13 cellular contexts compared by ENCODE assay signal in genomic region chr17:418421-418751, GRCh38. TPM values are rescaled to one million over a fixed set of nuclear protein-coding genes. Genes with fewer than 3 reads are reported as not detected.
DNase-seq lines count a peak whose midpoint lies in the region; ATAC-seq, FAIRE-seq and TF ChIP-seq lines count a peak whose summit lies in the region.
"Had no signal": no experiment of that assay in that cellular context is flagged by ENCODE, and none has a peak within 500 bp of the region (broad histone marks: within the 10 kb centered on the region; RNA-seq: fewer than 3 reads in every experiment).

No MANE protein-coding gene starts in this region.

- CTCF ChIA-PET in Caco-2 (lab: Charles Lee): no interaction called here

- H3K36me3 Mint-ChIP-seq in Caco-2 (ENCODE audit: insufficient read depth, unreplicated experiment): no peaks in the 10 kb centered on the region
- H3K36me3 Mint-ChIP-seq in activated T-helper 1 cell treated with anti-CD3 and anti-CD28 coated beads, Interleukin-12 subunit alpha, Interleukin-12 subunit beta, Interleukin-2, Interleukin-4 antibody, amounts not matched to agents 30 ng/mL and 10 ng/mL and 1 ng/mL, durations not matched to agents 14 hours and 24 hours and 36 hours (ENCODE audit: low read depth): peaks cover 19% of the 10 kb centered on the region
- H3K36me3 Mint-ChIP-seq in naive thymus-derived CD8-positive, alpha-beta T cell: peaks cover 0 to 2% (median 0%) of the 10 kb centered on the region in 3 donors

- no peak for FAIRE-seq in H54 (lab: Jason Lieb, UNC)
- FAIRE-seq: endometrium had no signal

- 80 to 82% methylated on average over 8 of the region's 8 CpGs for WGBS in aorta, 2 donors

- POLR2A ChIA-PET in Caco-2 (lab: Charles Lee): no interaction called here
- POLR2A ChIA-PET in naive thymus-derived CD8-positive, alpha-beta T cell (lab: Charles Lee): interaction anchor here (0.7 to 5.7 kb wide), 3 partner anchors 24 to 82 kb away, joined by 3 to 46 read pairs (median 16); no protein-coding TSS in a partner anchor

- peaks cover 8% of the 10 kb centered on the region; the same call in 1 of the 2 replicates for H3K9me3 ChIP-seq in Caco-2
- peaks cover 2% of the 10 kb centered on the region for H3K9me3 ChIP-seq in aorta (ENCODE audit: control insufficient read depth, low read length)

- DNase-seq in Caco-2 (no peak), T-helper 1 cell (peak in 4 of 5 donors; percentile 35 to 82 (median 45)), aorta (no peak), H54 (ENCODE audit: insufficient read length, low spot score) (no peak), H4 (ENCODE audit: low spot score) (no peak), NCI-H1417 (lab: John Stamatoyannopoulos, UW) (no peak)
- peak; percentile 56 for DNase-seq in activated T-helper 1 cell treated with anti-CD3 and anti-CD28 coated beads, Interleukin-12 subunit alpha, Interleukin-12 subunit beta, Interleukin-2, Interleukin-4 antibody, amounts not matched to agents 30 ng/mL and 10 ng/mL and 1 ng/mL, durations not matched to agents 14 hours and 24 hours and 36 hours (ENCODE audit: low spot score)
- peak in 8 of 10 donors; percentile 54 to 78 (median 69) for DNase-seq in naive thymus-derived CD8-positive, alpha-beta T cell
- DNase-seq: amygdala, NCI-H1436 had no signal

- H3K27me3 Mint-ChIP-seq in Caco-2 (ENCODE audit: insufficient read depth, unreplicated experiment): no peaks in the 10 kb centered on the region
- no peaks in the 10 kb centered on the region for H3K27me3 Mint-ChIP-seq in activated T-helper 1 cell treated with anti-CD3 and anti-CD28 coated beads, Interleukin-12 subunit alpha, Interleukin-12 subunit beta, Interleukin-2, Interleukin-4 antibody, amounts not matched to agents 30 ng/mL and 10 ng/mL and 1 ng/mL, durations not matched to agents 14 hours and 24 hours and 36 hours (ENCODE audit: insufficient read depth)
- no peaks in the 10 kb centered on the region for H3K27me3 Mint-ChIP-seq in naive thymus-derived CD8-positive, alpha-beta T cell

- H3K36me3 ChIP-seq in Caco-2 (ENCODE audit: control insufficient read depth, insufficient read depth, low read length): no peaks in the 10 kb centered on the region
- H3K36me3 ChIP-seq in aorta (ENCODE audit: control insufficient read depth in 1 of 2, insufficient read depth in 2 of 2, low read length in 1 of 2): no peaks in the 10 kb centered on the region

- BruUV-seq in Caco-2 (replicated peaks; lab: Mats Ljungman, UMichigan): no TSS peak

- H3K4me3 ChIP-seq in Caco-2 (ENCODE audit: low read depth, low read length): no peak overlapping the region
- H3K4me3 ChIP-seq in aorta (ENCODE audit: low read length in 2 of 2): no peak overlapping the region
- H3K4me3 ChIP-seq: smooth muscle cell had no signal

- H3K27ac Mint-ChIP-seq in Caco-2 (ENCODE audit: unreplicated experiment): peak overlapping the region; percentile 7
- peak overlapping the region; percentile 100 for H3K27ac Mint-ChIP-seq in activated T-helper 1 cell treated with anti-CD3 and anti-CD28 coated beads, Interleukin-12 subunit alpha, Interleukin-12 subunit beta, Interleukin-2, Interleukin-4 antibody, amounts not matched to agents 30 ng/mL and 10 ng/mL and 1 ng/mL, durations not matched to agents 14 hours and 24 hours and 36 hours
- peak overlapping the region; percentile 83 to 99 (median 96) for H3K27ac Mint-ChIP-seq in naive thymus-derived CD8-positive, alpha-beta T cell

- no peak for TF ChIP-seq POLR2A in H54 (IDR thresholded peaks at IDR 0.05; ENCODE audit: low read depth, low read length)

- no peak overlapping the region for H3K27ac ChIP-seq in aorta (ENCODE audit: low read depth in 1 of 2, low read length in 2 of 2)
- H3K27ac ChIP-seq: C4-2B had no signal

- TF ChIP-seq CTCF in Caco-2 (IDR thresholded peaks at IDR 0.05; ENCODE audit: insufficient read depth in 1 of 2, low read depth in 1 of 2, low read length in 1 of 2, severe bottlenecking in 1 of 2, unreplicated experiment in 1 of 2): no peak

- peaks cover 11% of the 10 kb centered on the region for H3K9me3 Mint-ChIP-seq in Caco-2 (ENCODE audit: unreplicated experiment)
- H3K9me3 Mint-ChIP-seq in activated T-helper 1 cell treated with anti-CD3 and anti-CD28 coated beads, Interleukin-12 subunit alpha, Interleukin-12 subunit beta, Interleukin-2, Interleukin-4 antibody, amounts not matched to agents 30 ng/mL and 10 ng/mL and 1 ng/mL, durations not matched to agents 14 hours and 24 hours and 36 hours: peaks cover 6% of the 10 kb centered on the region
- no peaks in the 10 kb centered on the region for H3K9me3 Mint-ChIP-seq in naive thymus-derived CD8-positive, alpha-beta T cell

- H3K27me3 ChIP-seq in Caco-2 (replicated peaks; ENCODE audit: control insufficient read depth, insufficient read depth, low read length) (no peaks in the 10 kb centered on the region), aorta (ENCODE audit: control insufficient read depth in 1 of 2, insufficient read depth in 2 of 2, low read length in 1 of 2) (peaks cover 0 to under 1% of the 10 kb centered on the region in 2 donors)

- intact Hi-C loops in Caco-2 (cut with micrococcal nuclease; ENCODE audit: unreplicated experiment) (no loop called here), aorta (cut with DNase I) (no loop called here)
- intact Hi-C loops in activated T-helper 1 cell treated with anti-CD3 and anti-CD28 coated beads, Interleukin-12 subunit alpha, Interleukin-12 subunit beta, Interleukin-2, Interleukin-4 antibody, amounts not matched to agents 30 ng/mL and 10 ng/mL and 1 ng/mL, durations not matched to agents 14 hours and 24 hours and 36 hours (cut with micrococcal nuclease): no loop called here

- H3K4me3 Mint-ChIP-seq in Caco-2 (ENCODE audit: unreplicated experiment): no peak overlapping the region
- peak overlapping the region; percentile 77 for H3K4me3 Mint-ChIP-seq in activated T-helper 1 cell treated with anti-CD3 and anti-CD28 coated beads, Interleukin-12 subunit alpha, Interleukin-12 subunit beta, Interleukin-2, Interleukin-4 antibody, amounts not matched to agents 30 ng/mL and 10 ng/mL and 1 ng/mL, durations not matched to agents 14 hours and 24 hours and 36 hours
- H3K4me3 Mint-ChIP-seq in naive thymus-derived CD8-positive, alpha-beta T cell: peak overlapping the region; percentile 55 to 92 (median 84)

- peak; percentile 74 to 81 for ATAC-seq in naive thymus-derived CD8-positive, alpha-beta T cell
- no peak for ATAC-seq in aorta (ENCODE audit: low FRiP score)

- H3K4me1 Mint-ChIP-seq in Caco-2 (ENCODE audit: low read depth, unreplicated experiment): peaks cover 7% of the 10 kb centered on the region
- H3K4me1 Mint-ChIP-seq in activated T-helper 1 cell treated with anti-CD3 and anti-CD28 coated beads, Interleukin-12 subunit alpha, Interleukin-12 subunit beta, Interleukin-2, Interleukin-4 antibody, amounts not matched to agents 30 ng/mL and 10 ng/mL and 1 ng/mL, durations not matched to agents 14 hours and 24 hours and 36 hours (ENCODE audit: low read depth): peaks cover 72% of the 10 kb centered on the region
- H3K4me1 Mint-ChIP-seq in naive thymus-derived CD8-positive, alpha-beta T cell: peaks cover 47 to 86% (median 73%) of the 10 kb centered on the region in 4 donors

- H3K4me1 ChIP-seq in Caco-2 (peaks cover 18% of the 10 kb centered on the region; the same call in 1 of the 2 replicates), aorta (ENCODE audit: control insufficient read depth in 1 of 2, insufficient read depth in 2 of 2, low read length in 2 of 2) (no peaks in the 10 kb centered on the region)

RNA-seq across cellular contexts. Expression of gene RFLNB, which starts 27.4 kb away (rescaled TPM):
- total RNA-seq in Caco-2 (2022): 1.5 and 1.7 TPM in 2 replicates
- total RNA-seq in activated T-helper 1 cell treated with anti-CD3 and anti-CD28 coated beads, Interleukin-12 subunit alpha, Interleukin-12 subunit beta, Interleukin-2, Interleukin-4 antibody, amounts not matched to agents 30 ng/mL and 10 ng/mL and 1 ng/mL, durations not matched to agents 14 hours and 24 hours and 36 hours: 111 and 112 TPM in 2 replicates
- total RNA-seq in naive thymus-derived CD8-positive, alpha-beta T cell: 10 to 100 TPM; 38.7 TPM
- polyA plus RNA-seq in naive thymus-derived CD8-positive, alpha-beta T cell: 10 to 100 TPM; 19.2 to 32.5 (median 24.2) TPM
- total RNA-seq in aorta: 10 to 100 TPM; 13.3 to 24.7 TPM
- 10 to 100 TPM in 1 of 2 donors, 1 to 10 TPM in 1; 5.7 to 20.2 TPM for polyA plus RNA-seq in aorta
- total RNA-seq in H4 (2014; rRNA removed; shearing (Covaris generic)): 35.7 and 40.5 TPM in 2 replicates

Comparison
In these comparisons a context has a peak if more than half of its experiments do, and no peak if none do; other contexts are left out.
1. DNase-seq: peak in T-helper 1 cell (4 of 5), activated T-helper 1 cell treated with anti-CD3 and anti-CD28 coated beads, Interleukin-12 subunit alpha, Interleukin-12 subunit beta, Interleukin-2, Interleukin-4 antibody, amounts not matched to agents 30 ng/mL and 10 ng/mL and 1 ng/mL, durations not matched to agents 14 hours and 24 hours and 36 hours (single experiment) and naive thymus-derived CD8-positive, alpha-beta T cell (8 of 10); none in Caco-2 (0 of 2), aorta (0 of 2), H54 (single experiment), H4 (single experiment) and NCI-H1417 (0 of 3).
2. H3K27ac Mint-ChIP-seq: peak in every context shown above with its lines; median percentile 100 in activated T-helper 1 cell treated with anti-CD3 and anti-CD28 coated beads, Interleukin-12 subunit alpha, Interleukin-12 subunit beta, Interleukin-2, Interleukin-4 antibody, amounts not matched to agents 30 ng/mL and 10 ng/mL and 1 ng/mL, durations not matched to agents 14 hours and 24 hours and 36 hours; 96 in naive thymus-derived CD8-positive, alpha-beta T cell; 7 in Caco-2.